12 cellular contexts compared by ENCODE assay signal in genomic region chr1:156675271-156675708, GRCh38. TPM values are rescaled to one million over a fixed set of nuclear protein-coding genes. Genes with fewer than 3 reads are reported as not detected.
DNase-seq lines count a peak whose midpoint lies in the region; ATAC-seq and TF ChIP-seq lines count a peak whose summit lies in the region.
"Had no signal": no experiment of that assay in that cellular context is flagged by ENCODE, and none has a peak within 500 bp of the region (broad histone marks: within the 10 kb centered on the region; RNA-seq: fewer than 3 reads in every experiment).

No MANE protein-coding gene starts in this region.

- H3K27ac ChIP-seq in angular gyrus (ENCODE audit: low read depth, low read length) (peak overlapping the region; percentile 11), hepatocyte (no peak overlapping the region)
- H3K27ac ChIP-seq: pancreas, RWPE1 had no signal

- no peaks in the 10 kb centered on the region for H3K9me2 ChIP-seq in hepatocyte (replicated peaks; ENCODE audit: insufficient read depth)

- peaks cover 26% of the 10 kb centered on the region for H3K4me1 ChIP-seq in hepatocyte (ENCODE audit: insufficient read depth)
- H3K4me1 ChIP-seq: pancreas had no signal

- ATAC-seq in sciatic nerve (peak; percentile 2), HG03196 (IDR thresholded peaks at IDR 0.05; ENCODE audit: unreplicated experiment) (no peak)
- ATAC-seq: activated naive CD8-positive, alpha-beta T cell treated with anti-CD3 and anti-CD28 coated beads, Interleukin-2, amount 50 U/mL, for 24 hours; pancreas had no signal

- H3K27me3 ChIP-seq in hepatocyte: peaks cover 29% of the 10 kb centered on the region

- H3K9me3 ChIP-seq in hepatocyte (ENCODE audit: low read depth): no peaks in the 10 kb centered on the region
- H3K9me3 ChIP-seq: pancreas had no signal

- H3K4me3 ChIP-seq in hepatocyte: no peak overlapping the region

- H3K79me2 ChIP-seq in hepatocyte: no peaks in the 10 kb centered on the region

- H3K36me3 ChIP-seq in hepatocyte (replicated peaks; ENCODE audit: insufficient read depth, low read depth): no peaks in the 10 kb centered on the region
- H3K36me3 ChIP-seq: pancreas had no signal

- H3K4me2 ChIP-seq in hepatocyte: peak overlapping the region; percentile 91

- 61% methylated on average over 5 of the region's 8 CpGs for WGBS in hepatocyte (ENCODE audit: low lambda C conversion rate, missing lambda C conversion rate)

- no peaks in the 10 kb centered on the region for H4K20me1 ChIP-seq in hepatocyte (ENCODE audit: insufficient read depth, poor library complexity, severe bottlenecking)

- intact Hi-C loops in sciatic nerve (cut with DNase I): no loop called here

- DNase-seq in EH (ENCODE audit: low read depth): peak; percentile 60
- no peak for DNase-seq in hepatocyte (ENCODE audit: low spot score)
- DNase-seq in sciatic nerve (ENCODE audit: low spot score): no peak
- DNase-seq in NCI-H2081 (lab: John Stamatoyannopoulos, UW): no peak
- DNase-seq in UCSD-AML1 (lab: John Stamatoyannopoulos, UW; ENCODE audit: unreplicated experiment): no peak
- no peak for DNase-seq in NCI-H748 treated with DMSO at 0.1 percent for 48 hours (lab: John Stamatoyannopoulos, UW)
- DNase-seq: activated naive CD8-positive, alpha-beta T cell treated with anti-CD3 and anti-CD28 coated beads, Interleukin-2, amount 50 U/mL, for 24 hours; NCI-H1092 treated with DMSO at 0.1 percent for 48 hours had no signal

- no peak overlapping the region for H2AFZ ChIP-seq in hepatocyte

- TF ChIP-seq CTCF in hepatocyte (IDR thresholded peaks at IDR 0.05; ENCODE audit: poor library complexity): no peak

RNA-seq across cellular contexts. Expression of gene NES, which starts 1.9 kb away (rescaled TPM):
- total RNA-seq in hepatocyte (7.9 and 13.8 TPM in 2 replicates), sciatic nerve (126 TPM)
- 3.6 and 4.8 TPM in 2 replicates for polyA plus RNA-seq in hepatocyte

RNA-seq across cellular contexts. Expression of gene CRABP2, which starts 30.1 kb away (rescaled TPM):
- total RNA-seq in hepatocyte (54.5 and 93.5 TPM in 2 replicates), sciatic nerve (40.0 TPM)
- polyA plus RNA-seq in hepatocyte: 171 and 195 TPM in 2 replicates

RNA-seq across cellular contexts. Expression of gene BCAN, which starts 33.4 kb away (rescaled TPM):
- 0.03 and 0.84 TPM in 2 replicates for total RNA-seq in hepatocyte
- not detected in 2 replicates for polyA plus RNA-seq in hepatocyte
- 0.27 TPM for total RNA-seq in sciatic nerve
- polyA plus RNA-seq: pancreas had no signal

RNA-seq across cellular contexts. Expression of gene METTL25B, which starts 53.0 kb away (rescaled TPM):
- total RNA-seq in hepatocyte (20.6 and 21.8 TPM in 2 replicates), sciatic nerve (35.9 TPM)
- polyA plus RNA-seq in hepatocyte: 22.6 and 24.7 TPM in 2 replicates

RNA-seq across cellular contexts. Expression of gene ISG20L2, which starts 53.3 kb away (rescaled TPM):
- total RNA-seq in hepatocyte (22.4 and 27.5 TPM in 2 replicates), sciatic nerve (19.4 TPM)
- 13.5 and 16.4 TPM in 2 replicates for polyA plus RNA-seq in hepatocyte
